ENCODE assay signal across 18 cellular contexts in the genomic region with DNA sequence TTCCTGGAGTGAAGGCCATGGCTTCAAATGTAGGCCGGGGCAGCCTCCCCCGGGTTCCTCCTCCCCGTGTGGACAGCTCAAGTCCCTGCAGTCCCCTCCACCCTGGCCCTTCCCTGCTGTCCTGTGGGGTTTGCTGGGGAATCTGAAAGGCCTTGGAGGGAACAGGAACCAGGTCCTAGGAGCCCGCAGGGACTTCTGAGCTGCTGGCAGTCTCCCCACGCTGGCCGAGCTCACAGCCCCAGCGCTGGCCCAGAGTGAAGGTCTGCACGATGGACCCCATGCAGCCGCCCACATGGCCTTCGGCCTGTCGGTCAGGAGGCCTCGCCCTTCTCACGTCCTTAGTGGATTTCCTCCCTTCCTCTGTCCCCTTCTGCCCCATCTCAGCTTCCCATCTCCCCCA. TPM values are rescaled to one million over a fixed set of nuclear protein-coding genes. Genes with fewer than 3 reads are reported as not detected.
A peak's percentile ranks its signal among the peaks of the same experiment; 100 is the strongest.
DNase-seq lines count a peak whose midpoint lies in the region; ATAC-seq and TF ChIP-seq lines count a peak whose summit lies in the region.
"Had no signal": no experiment of that assay in that cellular context is flagged by ENCODE, and none has a peak within 500 bp of the region (broad histone marks: within the 10 kb centered on the region; RNA-seq: fewer than 3 reads in every experiment).

No MANE protein-coding gene starts in this region.

- H3K14ac ChIP-seq in trophoblast cell (ENCODE audit: low read length): peak overlapping the region; percentile 59

- peaks cover 31% of the 10 kb centered on the region for H3K79me1 ChIP-seq in trophoblast cell (ENCODE audit: low read length)

- H3K4me3 ChIP-seq in ascending aorta (no peak overlapping the region), iPS-20b (ENCODE audit: low read length) (peak overlapping the region; percentile 33; the same call in 1 of the 2 replicates), trophoblast cell (ENCODE audit: low read depth, low read length) (no peak overlapping the region)
- H3K4me3 ChIP-seq: body of pancreas, dorsolateral prefrontal cortex had no signal

- no peak overlapping the region for H3K27ac Mint-ChIP-seq in activated naive CD4-positive, alpha-beta T cell treated with anti-CD3 and anti-CD28 coated beads, Interleukin-2, amount 50 U/mL, for 72 hours
- H3K27ac Mint-ChIP-seq: naive thymus-derived CD4-positive, alpha-beta T cell had no signal

- peak overlapping the region; percentile 52 for H4K91ac ChIP-seq in trophoblast cell (ENCODE audit: low read depth, low read length)

- H4K8ac ChIP-seq in trophoblast cell (ENCODE audit: low read depth, low read length): no peak overlapping the region

- H3K18ac ChIP-seq in trophoblast cell (ENCODE audit: low read length): peak overlapping the region; percentile 52

- H2BK5ac ChIP-seq in trophoblast cell (ENCODE audit: low read depth, low read length, poor library complexity): peak overlapping the region; percentile 8

- peak overlapping the region; percentile 31 for H3K4me2 ChIP-seq in trophoblast cell (ENCODE audit: low read length)

- peaks cover 0 to 6% of the 10 kb centered on the region in 2 donors for H3K9me3 Mint-ChIP-seq in activated naive CD4-positive, alpha-beta T cell treated with anti-CD3 and anti-CD28 coated beads, Interleukin-2, amount 50 U/mL, for 72 hours

- intact Hi-C loops in ascending aorta (cut with DNase I): loop anchor here (5.0 to 10.0 kb wide), 2 partner anchors 36 to 47 kb away; no protein-coding TSS in a partner anchor

- no peak overlapping the region for H3K23ac ChIP-seq in trophoblast cell (ENCODE audit: low read length)

- peak overlapping the region; percentile 52 for H2BK120ac ChIP-seq in trophoblast cell (ENCODE audit: insufficient read depth, low read length, poor library complexity)

- peak; percentile 13 for DNase-seq in EH (ENCODE audit: low read depth)
- no peak for DNase-seq in ascending aorta (ENCODE audit: low spot score in 2 of 2)
- no peak for DNase-seq in trophoblast cell
- DNase-seq in NCI-H146 (lab: John Stamatoyannopoulos, UW): no peak
- no peak for DNase-seq in activated naive CD4-positive, alpha-beta T cell treated with anti-CD3 and anti-CD28 coated beads, Interleukin-2, amount 50 U/mL, for 72 hours (ENCODE audit: low spot score in 2 of 2)
- no peak for DNase-seq in effector CD8-positive, alpha-beta T cell (lab: John Stamatoyannopoulos, UW)
- DNase-seq: activated naive CD4-positive, alpha-beta T cell; COR-L47; dorsolateral prefrontal cortex; GF-D8; HCEC 1CT; naive thymus-derived CD4-positive, alpha-beta T cell; NCI-H187; NCI-H510A had no signal

- no peak overlapping the region for H3K4ac ChIP-seq in trophoblast cell (ENCODE audit: low read depth, low read length)

- WGBS in trophoblast cell (ENCODE audit: extremely low coverage, insufficient coverage, insufficient read length): no CpG with 5 or more reads among the region's 13 CpGs

- peak overlapping the region; percentile 5 for H2AFZ ChIP-seq in trophoblast cell (ENCODE audit: insufficient read depth, low read length, poor library complexity)

- H3K27me3 ChIP-seq in ascending aorta: no peaks in the 10 kb centered on the region
- H3K27me3 ChIP-seq in iPS-20b (ENCODE audit: insufficient read depth, low read length): no peaks in the 10 kb centered on the region; the same call in 1 of the 2 replicates
- no peaks in the 10 kb centered on the region for H3K27me3 ChIP-seq in trophoblast cell (ENCODE audit: insufficient read depth, low read length)
- H3K27me3 ChIP-seq: body of pancreas, dorsolateral prefrontal cortex had no signal

- H3K4me1 ChIP-seq in ascending aorta: peaks cover 35 to 54% of the 10 kb centered on the region in 2 donors
- H3K4me1 ChIP-seq in iPS-20b (ENCODE audit: insufficient read depth, low read length): peaks cover 29% of the 10 kb centered on the region; the same call in 1 of the 2 replicates
- peaks cover 41 to 44% of the 10 kb centered on the region in 2 experiments for H3K4me1 ChIP-seq in trophoblast cell (ENCODE audit: control insufficient read depth in 1 of 2, insufficient read depth in 2 of 2, low read length in 2 of 2)

- peaks cover 7% of the 10 kb centered on the region for H3K79me2 ChIP-seq in trophoblast cell (ENCODE audit: control insufficient read depth, insufficient read depth, low read length, poor library complexity)

- H3K36me3 ChIP-seq in ascending aorta (no peaks in the 10 kb centered on the region), iPS-20b (ENCODE audit: insufficient read depth, low read depth, low read length) (no peaks in the 10 kb centered on the region), trophoblast cell (ENCODE audit: control insufficient read depth in 1 of 2, insufficient read depth in 2 of 2, low read length in 2 of 2) (no peaks in the 10 kb centered on the region)

- no peak for TF ChIP-seq CTCF in ascending aorta (IDR thresholded peaks at IDR 0.05)

- H3K36me3 Mint-ChIP-seq in activated naive CD4-positive, alpha-beta T cell treated with anti-CD3 and anti-CD28 coated beads, Interleukin-2, amount 50 U/mL, for 72 hours: no peaks in the 10 kb centered on the region
- H3K36me3 Mint-ChIP-seq: naive thymus-derived CD4-positive, alpha-beta T cell had no signal

- H4K12ac ChIP-seq in trophoblast cell (ENCODE audit: low read depth, low read length): no peak overlapping the region

- H2BK12ac ChIP-seq in trophoblast cell (ENCODE audit: low read length): peak overlapping the region; percentile 86

- H3K9me3 ChIP-seq in ascending aorta (no peaks in the 10 kb centered on the region), iPS-20b (ENCODE audit: insufficient read depth, low read depth, low read length) (no peaks in the 10 kb centered on the region), trophoblast cell (ENCODE audit: insufficient read depth, low read depth, low read length) (peaks cover 5% of the 10 kb centered on the region)
- H3K9me3 ChIP-seq: body of pancreas had no signal

- no peak for ATAC-seq in activated naive CD4-positive, alpha-beta T cell treated with anti-CD3 and anti-CD28 coated beads, Interleukin-2, amount 50 U/mL, for 72 hours
- no peak for ATAC-seq in GM21360 (IDR thresholded peaks at IDR 0.05; ENCODE audit: unreplicated experiment)
- ATAC-seq: left lobe of liver had no signal

- H2AK5ac ChIP-seq in trophoblast cell (ENCODE audit: low read length): peak overlapping the region; percentile 60

- peak overlapping the region; percentile 14; the same call in 1 of the 2 replicates for H3K9ac ChIP-seq in iPS-20b (ENCODE audit: low read depth, low read length)
- no peak overlapping the region for H3K9ac ChIP-seq in trophoblast cell (ENCODE audit: low read length)

- H3K27ac ChIP-seq in ascending aorta (peak overlapping the region; percentile 73 to 81), iPS-20b (ENCODE audit: low read length) (no peak overlapping the region), trophoblast cell (ENCODE audit: low read depth, low read length) (no peak overlapping the region)

RNA-seq across cellular contexts. Expression of a gene that starts 25.7 kb away (rescaled TPM):
- 120 TPM for total RNA-seq in ascending aorta
- polyA plus RNA-seq in trophoblast cell (2013): 28.5 and 29.7 TPM in 2 replicates
- 10 to 100 TPM; 76.4 to 85.5 TPM for total RNA-seq in activated naive CD4-positive, alpha-beta T cell treated with anti-CD3 and anti-CD28 coated beads, Interleukin-2, amount 50 U/mL, for 72 hours

Comparison
In these comparisons a context has a peak if more than half of its experiments do, and no peak if none do; other contexts are left out.
1. H3K27ac ChIP-seq: peak in ascending aorta (2 of 2); none in iPS-20b (single experiment) and trophoblast cell (single experiment).